ENCODE assay signal across 1 cellular context in genomic region chr4:54217642-54218486, GRCh38.
TF ChIP-seq lines count a peak whose summit lies in the region.

No MANE protein-coding gene starts in this region.

TF ChIP-seq in IMR-90, 13 proteins besides CTCF, POLR2A, EP300 and RAD21:
- TF ChIP-seq USF2 (IDR thresholded peaks at IDR 0.05; ENCODE audit: low read depth, low read length) (no peak), CHD1 (IDR thresholded peaks at IDR 0.05; ENCODE audit: low read depth, low read length) (peak; percentile 47; the same call in 1 of the 2 replicates), RCOR1 (IDR thresholded peaks at IDR 0.05; ENCODE audit: insufficient replicate concordance, low read length) (no peak), MAZ (IDR thresholded peaks at IDR 0.05; ENCODE audit: borderline replicate concordance, low read depth, low read length) (no peak), ELK1 (IDR thresholded peaks at IDR 0.05; ENCODE audit: borderline replicate concordance, low read depth, low read length) (no peak), BHLHE40 (IDR thresholded peaks at IDR 0.05; ENCODE audit: low read depth, low read length) (no peak), CEBPB (IDR thresholded peaks at IDR 0.05; ENCODE audit: low read depth, low read length) (no peak), RFX5 (IDR thresholded peaks at IDR 0.05; ENCODE audit: low read depth, low read length) (no peak), MAFK (IDR thresholded peaks at IDR 0.05; ENCODE audit: low read depth, low read length) (no peak), NFE2L2 (IDR thresholded peaks at IDR 0.05; ENCODE audit: low read depth, low read length) (no peak), MXI1 (IDR thresholded peaks at IDR 0.05; ENCODE audit: borderline replicate concordance, low read depth, low read length) (no peak), SMC3 (IDR thresholded peaks at IDR 0.05; ENCODE audit: low read depth, low read length) (peak; percentile 92), FOS (IDR thresholded peaks at IDR 0.05; ENCODE audit: low read depth, low read length) (peak; percentile 2; the same call in 1 of the 2 replicates)
